9 cellular contexts compared by ENCODE assay signal in genomic region chr16:15653227-15653626, GRCh38. TPM values are rescaled to one million over a fixed set of nuclear protein-coding genes. Genes with fewer than 3 reads are reported as not detected.
A peak's percentile ranks its signal among the peaks of the same experiment; 100 is the strongest.
DNase-seq lines count a peak whose midpoint lies in the region; ATAC-seq and TF ChIP-seq lines count a peak whose summit lies in the region.
"Had no signal": no experiment of that assay in that cellular context is flagged by ENCODE, and none has a peak within 500 bp of the region (broad histone marks: within the 10 kb centered on the region; RNA-seq: fewer than 3 reads in every experiment).

No MANE protein-coding gene starts in this region.

- H3K4me3 Mint-ChIP-seq in activated T-helper 2 cell treated with anti-CD3 and anti-CD28 coated beads, Interferon-gamma antibody, Interleukin-2, Interleukin-4, amounts not matched to agents 10 μg/mL and 5 μg/mL and 100 μg/mL, durations not matched to agents 14 hours and 24 hours and 36 hours (ENCODE audit: low read depth): peak overlapping the region; percentile 60

- no peak for TF ChIP-seq POLR2A in heart left ventricle (IDR thresholded peaks at IDR 0.05)
- TF ChIP-seq POLR2A in vagina (IDR thresholded peaks at IDR 0.05): no peak

- H3K9me3 ChIP-seq in heart left ventricle (no peaks in the 10 kb centered on the region), vagina (no peaks in the 10 kb centered on the region), lower lobe of right lung (no peaks in the 10 kb centered on the region)

- H3K36me3 Mint-ChIP-seq in activated T-helper 2 cell treated with anti-CD3 and anti-CD28 coated beads, Interferon-gamma antibody, Interleukin-2, Interleukin-4, amounts not matched to agents 10 μg/mL and 5 μg/mL and 100 μg/mL, durations not matched to agents 14 hours and 24 hours and 36 hours (ENCODE audit: low read depth): peaks cover 42% of the 10 kb centered on the region

- peak in 3 of 4 donors; percentile 6 to 38 (median 26) for ATAC-seq in heart left ventricle
- no peak for ATAC-seq in Right ventricle myocardium inferior
- no peak for ATAC-seq in lower lobe of right lung
- ATAC-seq in HG02870 (IDR thresholded peaks at IDR 0.05; ENCODE audit: unreplicated experiment): no peak

- no peaks in the 10 kb centered on the region for H3K27me3 Mint-ChIP-seq in activated T-helper 2 cell treated with anti-CD3 and anti-CD28 coated beads, Interferon-gamma antibody, Interleukin-2, Interleukin-4, amounts not matched to agents 10 μg/mL and 5 μg/mL and 100 μg/mL, durations not matched to agents 14 hours and 24 hours and 36 hours (ENCODE audit: low read depth)

- H3K36me3 ChIP-seq in heart left ventricle (peaks cover 0 to 20% (median 5%) of the 10 kb centered on the region in 9 donors), vagina (no peaks in the 10 kb centered on the region), lower lobe of right lung (peaks cover 5% of the 10 kb centered on the region)

- peak overlapping the region; percentile 46 for H3K27ac Mint-ChIP-seq in activated T-helper 2 cell treated with anti-CD3 and anti-CD28 coated beads, Interferon-gamma antibody, Interleukin-2, Interleukin-4, amounts not matched to agents 10 μg/mL and 5 μg/mL and 100 μg/mL, durations not matched to agents 14 hours and 24 hours and 36 hours

- H3K9me3 Mint-ChIP-seq in activated T-helper 2 cell treated with anti-CD3 and anti-CD28 coated beads, Interferon-gamma antibody, Interleukin-2, Interleukin-4, amounts not matched to agents 10 μg/mL and 5 μg/mL and 100 μg/mL, durations not matched to agents 14 hours and 24 hours and 36 hours: no peaks in the 10 kb centered on the region

- WGBS in heart left ventricle, 4 donors: 12 to 29% (median 16%) methylated on average over 4 of the region's 4 CpGs

- DNase-seq in heart left ventricle: peak in 3 of 5 donors; percentile 28 to 50 (median 46)
- no peak for DNase-seq in Right ventricle myocardium inferior (ENCODE audit: missing footprints)
- no peak for DNase-seq in activated T-helper 2 cell treated with anti-CD3 and anti-CD28 coated beads, Interferon-gamma antibody, Interleukin-2, Interleukin-4, amounts not matched to agents 10 μg/mL and 5 μg/mL and 100 μg/mL, durations not matched to agents 14 hours and 24 hours and 36 hours (ENCODE audit: low spot score)
- DNase-seq in islet precursor cell: peak; percentile 79
- no peak for DNase-seq in vagina (ENCODE audit: extremely low spot score in 2 of 2)
- DNase-seq in lower lobe of right lung: no peak
- no peak for DNase-seq in stimulated activated naive CD4-positive, alpha-beta T cell treated with Interleukin-2 at 50 U/mL for 16 hours (lab: John Stamatoyannopoulos, UW)
- DNase-seq: stimulated activated CD4-positive, alpha-beta T cell treated with anti-CD3 and anti-CD28 coated beads, Interleukin-12 subunit alpha, Interleukin-12 subunit beta, amount 100 ng/mL, for 4 hours had no signal

- H3K4me1 Mint-ChIP-seq in activated T-helper 2 cell treated with anti-CD3 and anti-CD28 coated beads, Interferon-gamma antibody, Interleukin-2, Interleukin-4, amounts not matched to agents 10 μg/mL and 5 μg/mL and 100 μg/mL, durations not matched to agents 14 hours and 24 hours and 36 hours (ENCODE audit: low read depth): peaks cover 25% of the 10 kb centered on the region

- H3K27me3 ChIP-seq in heart left ventricle (no peaks in the 10 kb centered on the region), vagina (no peaks in the 10 kb centered on the region), lower lobe of right lung (ENCODE audit: low read depth) (no peaks in the 10 kb centered on the region)

- H3K4me3 ChIP-seq in heart left ventricle (no peak overlapping the region), vagina (no peak overlapping the region), lower lobe of right lung (no peak overlapping the region)

- intact Hi-C loops in heart left ventricle (cut with DNase I): no loop called here
- intact Hi-C loops in Right ventricle myocardium inferior (cut with DNase I): no loop called here
- intact Hi-C loops in activated T-helper 2 cell treated with anti-CD3 and anti-CD28 coated beads, Interferon-gamma antibody, Interleukin-2, Interleukin-4, amounts not matched to agents 10 μg/mL and 5 μg/mL and 100 μg/mL, durations not matched to agents 14 hours and 24 hours and 36 hours (cut with micrococcal nuclease): no loop called here
- intact Hi-C loops in vagina (cut with DNase I): loop anchor here (2.0 kb wide), 1 partner anchor 62 kb away; no protein-coding TSS in a partner anchor
- intact Hi-C loops in lower lobe of right lung (cut with DNase I): no loop called here

- peak overlapping the region in 5 of 12 donors; percentile 23 to 94 (median 25) for H3K27ac ChIP-seq in heart left ventricle
- H3K27ac ChIP-seq in vagina: peak overlapping the region; percentile 53
- no peak overlapping the region for H3K27ac ChIP-seq in lower lobe of right lung

- TF ChIP-seq CTCF in heart left ventricle (IDR thresholded peaks at IDR 0.05) (no peak), vagina (IDR thresholded peaks at IDR 0.05) (no peak), lower lobe of right lung (IDR thresholded peaks at IDR 0.05) (no peak)

- H3K4me1 ChIP-seq in heart left ventricle: peaks cover 0 to 43% (median 24%) of the 10 kb centered on the region in 12 donors
- peaks cover 34% of the 10 kb centered on the region for H3K4me1 ChIP-seq in vagina
- H3K4me1 ChIP-seq in lower lobe of right lung: peaks cover 30% of the 10 kb centered on the region

RNA-seq across cellular contexts. Expression of gene NDE1, which starts 3.2 kb away (rescaled TPM):
- total RNA-seq in heart left ventricle: 10 to 100 TPM; 13.6 to 32.3 (median 20.4) TPM
- 10 to 100 TPM in 1 of 2 donors, 1 to 10 TPM in 1; 5.9 to 17.3 TPM for polyA plus RNA-seq in heart left ventricle
- total RNA-seq in Right ventricle myocardium inferior: 19.2 TPM
- 88.8 and 97.7 TPM in 2 replicates for total RNA-seq in activated T-helper 2 cell treated with anti-CD3 and anti-CD28 coated beads, Interferon-gamma antibody, Interleukin-2, Interleukin-4, amounts not matched to agents 10 μg/mL and 5 μg/mL and 100 μg/mL, durations not matched to agents 14 hours and 24 hours and 36 hours
- total RNA-seq in vagina: 55.0 TPM
- 35.3 TPM for total RNA-seq in lower lobe of right lung

RNA-seq across cellular contexts. Expression of gene MARF1, which starts 10.3 kb away (rescaled TPM):
- total RNA-seq in heart left ventricle (10 to 100 TPM; 24.1 to 61.3 (median 43.1) TPM), Right ventricle myocardium inferior (48.4 TPM), vagina (39.0 TPM), lower lobe of right lung (111 TPM)
- 10 to 100 TPM; 11.4 to 17.5 TPM for polyA plus RNA-seq in heart left ventricle
- 49.9 and 56.4 TPM in 2 replicates for total RNA-seq in activated T-helper 2 cell treated with anti-CD3 and anti-CD28 coated beads, Interferon-gamma antibody, Interleukin-2, Interleukin-4, amounts not matched to agents 10 μg/mL and 5 μg/mL and 100 μg/mL, durations not matched to agents 14 hours and 24 hours and 36 hours

Comparison
In these comparisons a context has a peak if more than half of its experiments do, and no peak if none do; other contexts are left out.
1. ATAC-seq: peak in heart left ventricle (3 of 4); none in Right ventricle myocardium inferior (single experiment), lower lobe of right lung (0 of 2) and HG02870 (single experiment).
2. DNase-seq: peak in heart left ventricle (3 of 5) and islet precursor cell (single experiment); none in Right ventricle myocardium inferior (single experiment), activated T-helper 2 cell treated with anti-CD3 and anti-CD28 coated beads, Interferon-gamma antibody, Interleukin-2, Interleukin-4, amounts not matched to agents 10 μg/mL and 5 μg/mL and 100 μg/mL, durations not matched to agents 14 hours and 24 hours and 36 hours (single experiment), vagina (0 of 2), lower lobe of right lung (single experiment) and stimulated activated naive CD4-positive, alpha-beta T cell treated with Interleukin-2 at 50 U/mL for 16 hours (single experiment).